Comparison of ENCODE assay signal across 8 cellular contexts in genomic region chr5:65721775-65722574, GRCh38. TPM values are rescaled to one million over a fixed set of nuclear protein-coding genes. Genes with fewer than 3 reads are reported as not detected.
DNase-seq lines count a peak whose midpoint lies in the region; ATAC-seq and TF ChIP-seq lines count a peak whose summit lies in the region.

Gene NLN, plus strand, starts transcription at chr5:65722205. Its CDS starts 169 bp downstream, at chr5:65722374.
Gene SGTB, minus strand, starts transcription at chr5:65722109. Its CDS starts 1,302 bp downstream, at chr5:65720807.

- H2AFZ ChIP-seq in KMS-11 (ENCODE audit: low read depth): peak within 1 kb of the TSS; percentile 99

- H4K20me1 ChIP-seq in KMS-11 (ENCODE audit: insufficient read depth): no peaks in the 10 kb centered on the region

- no peaks in the 10 kb centered on the region for H3K9me3 ChIP-seq in SJCRH30 (replicated peaks)
- H3K9me3 ChIP-seq in gastroesophageal sphincter: no peaks in the 10 kb centered on the region

- TF ChIP-seq EP300 in gastroesophageal sphincter (IDR thresholded peaks at IDR 0.05): no peak

- TF ChIP-seq CTCF in KMS-11 (conservative IDR thresholded peaks at IDR 0.05; ENCODE audit: low read depth, low read length): no peak
- TF ChIP-seq CTCF in gastroesophageal sphincter (IDR thresholded peaks at IDR 0.05): peak in 1 of 4 experiments; percentile 5

- H3K27me3 ChIP-seq in KMS-11 (ENCODE audit: insufficient read depth, low read depth) (no peaks in the 10 kb centered on the region), SJCRH30 (no peaks in the 10 kb centered on the region), gastroesophageal sphincter (no peaks in the 10 kb centered on the region)

- ATAC-seq in GM21723 (IDR thresholded peaks at IDR 0.05; ENCODE audit: unreplicated experiment): peak; percentile 91
- ATAC-seq in gastroesophageal sphincter: peak; percentile 98

- DNase-seq in EL: peak; percentile 86
- peak; percentile 86 to 91 for DNase-seq in SJCRH30
- DNase-seq in activated naive CD4-positive, alpha-beta T cell treated with Interleukin-2 at 50 U/mL for 16 hours: peak; percentile 86
- DNase-seq in nucleus accumbens (lab: John Stamatoyannopoulos, UW): peak; percentile 17 to 93 (median 82)
- peak; percentile 79 for DNase-seq in superior temporal gyrus (ENCODE audit: extremely low spot score)

- H3K4me2 ChIP-seq in KMS-11: peak within 1 kb of the TSS; percentile 95

- H3K4me3 ChIP-seq in KMS-11 (IDR thresholded peaks at IDR 0.05; ENCODE audit: insufficient read depth, low read depth, low read length) (no peak within 1 kb of the TSS), SJCRH30 (peak within 1 kb of the TSS; percentile 90), gastroesophageal sphincter (peak within 1 kb of the TSS; percentile 73 to 99)

- H3K36me3 ChIP-seq in KMS-11 (ENCODE audit: insufficient read depth): no peaks in the 10 kb centered on the region
- peaks cover 12% of the 10 kb centered on the region; the same call in 1 of the 2 replicates for H3K36me3 ChIP-seq in SJCRH30
- peaks cover 0 to 11% of the 10 kb centered on the region in 2 donors for H3K36me3 ChIP-seq in gastroesophageal sphincter

- H3K9ac ChIP-seq in KMS-11: peak within 1 kb of the TSS; percentile 77

- 0% methylated on average over 7 of the region's 92 CpGs; no CpG with 5 or more reads in 1 of the 2 donors for WGBS in gastroesophageal sphincter (ENCODE audit: low coverage in 1 of 2), 2 donors

- H3K27ac ChIP-seq in KMS-11: peak within 1 kb of the TSS; percentile 41
- H3K27ac ChIP-seq in SJCRH30: peak within 1 kb of the TSS; percentile 87
- peak within 1 kb of the TSS; percentile 44 to 85 (median 80) for H3K27ac ChIP-seq in gastroesophageal sphincter

- TF ChIP-seq POLR2A in gastroesophageal sphincter (IDR thresholded peaks at IDR 0.05): peak; percentile 35 to 36

- peaks cover 36% of the 10 kb centered on the region for H3K4me1 ChIP-seq in KMS-11 (ENCODE audit: low read depth, poor library complexity, severe bottlenecking)
- peaks cover 3% of the 10 kb centered on the region; the same call in 1 of the 2 replicates for H3K4me1 ChIP-seq in SJCRH30
- H3K4me1 ChIP-seq in gastroesophageal sphincter: peaks cover 0 to 35% (median 0%) of the 10 kb centered on the region in 3 donors

- H3K79me2 ChIP-seq in KMS-11 (ENCODE audit: insufficient read depth, low read depth): peaks cover 42% of the 10 kb centered on the region; the same call in 1 of the 2 replicates

RNA-seq across cellular contexts. Expression of gene NLN, which starts in this region (rescaled TPM):
- 32.0 and 35.0 TPM in 2 replicates for total RNA-seq in SJCRH30 (2014; rRNA removed; shearing (Covaris generic))
- 10 to 100 TPM in 2 of 4 donors, 1 to 10 TPM in 2; 6.5 to 11.5 (median 9.8) TPM for total RNA-seq in gastroesophageal sphincter

RNA-seq across cellular contexts. Expression of gene SGTB, which starts in this region (rescaled TPM):
- total RNA-seq in SJCRH30 (2014; rRNA removed; shearing (Covaris generic)): 15.2 and 15.3 TPM in 2 replicates
- total RNA-seq in gastroesophageal sphincter: 10 to 100 TPM; 12.1 to 15.2 (median 14.3) TPM
